8 cellular contexts compared by ENCODE assay signal in genomic region chr17:60139438-60140285, GRCh38. TPM values are rescaled to one million over a fixed set of nuclear protein-coding genes. Genes with fewer than 3 reads are reported as not detected.
A peak's percentile ranks its signal among the peaks of the same experiment; 100 is the strongest.
DNase-seq lines count a peak whose midpoint lies in the region; ATAC-seq and TF ChIP-seq lines count a peak whose summit lies in the region.

No MANE protein-coding gene starts in this region.

- 3 to 11% (median 7%) methylated on average over 28 to 66 of the region's 66 CpGs for WGBS in heart left ventricle, 4 donors

- in situ Hi-C loops in Caki2 (cut with HindIII; ENCODE audit: low pct_unique_long_range_greater_than_20kb, low sequenced_read_pairs): loop anchor here (25.0 kb wide), 1 partner anchor 98 kb away; no protein-coding TSS in a partner anchor

- H3K4me1 ChIP-seq in heart left ventricle: peaks cover 4 to 58% (median 34%) of the 10 kb centered on the region in 12 donors

- DNase-seq in Caki2 (ENCODE audit: low read depth) (peak; percentile 52), RPMI7951 (ENCODE audit: low read depth) (peak; percentile 57), heart left ventricle (peak; percentile 66 to 87 (median 76)), retina (peak; percentile 85), DMS153 treated with DMSO at 0.1 percent for 48 hours (lab: John Stamatoyannopoulos, UW; ENCODE audit: unreplicated experiment) (no peak), NCI-H524 treated with DMSO at 0.1 percent for 48 hours (lab: John Stamatoyannopoulos, UW) (no peak)
- peak; percentile 69 for DNase-seq in activated naive CD4-positive, alpha-beta T cell treated with anti-CD3 and anti-CD28 coated beads, Interleukin-2, amount 50 U/mL, for 16 hours

- intact Hi-C loops in heart left ventricle (cut with DNase I): loop anchor here in 4 of 10 donors (5.0 to 10.0 kb wide), 2 partner anchors 295 to 298 kb away; no protein-coding TSS in a partner anchor

- H3K4me3 ChIP-seq in heart left ventricle: peak overlapping the region in 7 of 12 donors; percentile 13 to 34 (median 26)

- peak; percentile 17 to 62 (median 50) for ATAC-seq in heart left ventricle
- no peak for ATAC-seq in GM19463 (IDR thresholded peaks at IDR 0.05; ENCODE audit: unreplicated experiment)

- H3K36me3 ChIP-seq in heart left ventricle: no peaks in the 10 kb centered on the region

- peak; percentile 38 to 76 (median 60) for TF ChIP-seq CTCF in heart left ventricle (IDR thresholded peaks at IDR 0.05)

- H3K9me3 ChIP-seq in heart left ventricle: no peaks in the 10 kb centered on the region

- H3K27ac ChIP-seq in heart left ventricle: no peak overlapping the region

- H3K27me3 ChIP-seq in heart left ventricle: peaks cover 19 to 49% (median 42%) of the 10 kb centered on the region in 9 donors

- TF ChIP-seq POLR2A in heart left ventricle (IDR thresholded peaks at IDR 0.05): no peak

RNA-seq across cellular contexts. Expression of gene CA4, which starts 10.1 kb away (rescaled TPM):
- not detected in 2 replicates for total RNA-seq in Caki2 (2014; rRNA removed; shearing (Covaris generic); ENCODE audit: low replicate concordance)
- total RNA-seq in RPMI7951 (2014; rRNA removed; shearing (Covaris generic)): not detected in 2 replicates
- total RNA-seq in heart left ventricle: 10 to 100 TPM; 12.4 to 20.4 (median 17.1) TPM
- polyA plus RNA-seq in heart left ventricle: 10 to 100 TPM; 21.0 to 54.0 TPM

Comparison
In these comparisons a context has a peak if more than half of its experiments do, and no peak if none do; other contexts are left out.
1. DNase-seq: peak in Caki2 (single experiment), RPMI7951 (single experiment), activated naive CD4-positive, alpha-beta T cell treated with anti-CD3 and anti-CD28 coated beads, Interleukin-2, amount 50 U/mL, for 16 hours (single experiment), heart left ventricle (5 of 5) and retina (single experiment); none in DMS153 treated with DMSO at 0.1 percent for 48 hours (single experiment) and NCI-H524 treated with DMSO at 0.1 percent for 48 hours (single experiment).
2. RNA of gene CA4, which starts 10.1 kb away (total RNA-seq): 12.4 to 20.4 TPM in heart left ventricle; not detected in Caki2 and not detected in RPMI7951; every median in the first group is over 10 times any median in the second.